In the genomic region with DNA sequence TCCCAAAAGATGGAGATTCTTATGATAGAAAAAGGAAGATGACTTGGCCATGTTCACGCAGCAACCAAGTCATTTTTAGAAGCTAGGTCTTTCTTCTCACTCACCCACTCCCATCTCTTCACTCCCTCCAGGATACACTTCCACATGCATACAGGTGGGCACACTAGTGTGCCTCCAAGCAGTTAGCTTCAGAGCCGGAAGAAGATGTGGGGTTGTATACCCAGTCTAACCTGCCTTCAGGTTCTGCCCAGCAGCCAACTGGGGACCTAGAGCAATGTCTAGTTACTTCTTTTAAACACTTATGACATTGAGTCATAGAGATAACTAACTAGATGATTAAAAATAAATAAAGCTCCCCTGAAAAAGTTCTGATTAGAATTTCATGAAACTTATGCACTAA, we compare ENCODE assay signal across 9 cellular contexts. TPM values are rescaled to one million over a fixed set of nuclear protein-coding genes. Genes with fewer than 3 reads are reported as not detected.
DNase-seq lines count a peak whose midpoint lies in the region; ATAC-seq and TF ChIP-seq lines count a peak whose summit lies in the region.
"Had no signal": no experiment of that assay in that cellular context is flagged by ENCODE, and none has a peak within 500 bp of the region (broad histone marks: within the 10 kb centered on the region; RNA-seq: fewer than 3 reads in every experiment).

No MANE protein-coding gene starts in this region.

- H3K4me1 ChIP-seq in MM.1S (ENCODE audit: low read length) (no peaks in the 10 kb centered on the region), testis (no peaks in the 10 kb centered on the region)

- H3F3A ChIP-seq in MM.1S (ENCODE audit: insufficient read depth, low read length): no peaks in the 10 kb centered on the region

- no peaks in the 10 kb centered on the region for H3K36me3 ChIP-seq in MM.1S (replicated peaks; ENCODE audit: insufficient read depth, low read length)
- H3K36me3 ChIP-seq in testis (ENCODE audit: low read depth, missing control alignments): no peaks in the 10 kb centered on the region

- H3K9me3 ChIP-seq in MM.1S (replicated peaks; ENCODE audit: insufficient read depth, low read length) (no peaks in the 10 kb centered on the region), testis (no peaks in the 10 kb centered on the region)

- peak overlapping the region; percentile 90 for H3K27ac Mint-ChIP-seq in activated CD4-positive, alpha-beta T cell treated with anti-CD3 and anti-CD28 coated beads for 36 hours
- H3K27ac Mint-ChIP-seq in IgD-negative memory B cell: peak overlapping the region; percentile 97 to 99 (median 99)
- H3K27ac Mint-ChIP-seq in stimulated activated naive B cell treated with anti-CD40 and anti-IgM and Interleukin-4, amounts not matched to agents 10 μg/mL and 1 μg/mL and 100 μg/mL, for 72 hours: peak overlapping the region; percentile 89

- H4K20me1 ChIP-seq in MM.1S (ENCODE audit: insufficient read depth, low read length): no peaks in the 10 kb centered on the region

- DNase-seq in activated CD4-positive, alpha-beta T cell treated with anti-CD3 and anti-CD28 coated beads for 36 hours: peak; percentile 44
- no peak for DNase-seq in activated CD4-positive, alpha-beta T cell treated with anti-CD3 and anti-CD28 coated beads, Interleukin-2, amount 50 U/mL, for 4 hours
- DNase-seq in dermis blood vessel endothelial cell (peak; percentile 10), HK-2 (ENCODE audit: unreplicated experiment) (no peak), MM.1S (no peak), testis (no peak)
- DNase-seq in stimulated activated naive B cell treated with anti-CD40 and anti-IgM and Interleukin-4, amounts not matched to agents 10 μg/mL and 1 μg/mL and 100 μg/mL, for 72 hours: no peak
- DNase-seq: NCI-H69 had no signal

- ATAC-seq in activated CD4-positive, alpha-beta T cell treated with anti-CD3 and anti-CD28 coated beads for 36 hours: no peak
- no peak for ATAC-seq in stimulated activated naive B cell treated with anti-CD40 and anti-IgM and Interleukin-4, amounts not matched to agents 10 μg/mL and 1 μg/mL and 100 μg/mL, for 72 hours (replicated peaks)

- H3K4me1 Mint-ChIP-seq in activated CD4-positive, alpha-beta T cell treated with anti-CD3 and anti-CD28 coated beads for 36 hours: peaks cover 68% of the 10 kb centered on the region
- H3K4me1 Mint-ChIP-seq in IgD-negative memory B cell: peaks cover 41 to 56% (median 45%) of the 10 kb centered on the region in 3 donors
- peaks cover 36 to 50% of the 10 kb centered on the region in 2 donors for H3K4me1 Mint-ChIP-seq in stimulated activated naive B cell treated with anti-CD40 and anti-IgM and Interleukin-4, amounts not matched to agents 10 μg/mL and 1 μg/mL and 100 μg/mL, for 72 hours

- intact Hi-C loops in activated CD4-positive, alpha-beta T cell treated with anti-CD3 and anti-CD28 coated beads for 36 hours (cut with DNase I, micrococcal nuclease): loop anchor here (1.0 to 10.0 kb wide), 5 partner anchors 34 to 1176 kb away; partner anchors contain the start of genes IFIH1 (in 1 of the 2) and PSMD14 (in 1 of the 2)
- intact Hi-C loops in testis (cut with DNase I; ENCODE audit: low total_unique reads): no loop called here

- no peak overlapping the region for H3K9ac ChIP-seq in MM.1S (ENCODE audit: low read length)

- H2AFZ ChIP-seq in MM.1S (ENCODE audit: low read length): no peak overlapping the region

- H3K79me2 ChIP-seq in MM.1S (ENCODE audit: low read length): no peaks in the 10 kb centered on the region

- POLR2A ChIA-PET in activated CD4-positive, alpha-beta T cell treated with anti-CD3 and anti-CD28 coated beads for 36 hours (lab: Charles Lee): interaction anchor here (0.5 to 0.6 kb wide), 2 partner anchors 23 to 248 kb away, joined by 3 to 5 read pairs; no protein-coding TSS in a partner anchor

- CTCF ChIA-PET in activated CD4-positive, alpha-beta T cell treated with anti-CD3 and anti-CD28 coated beads for 36 hours (lab: Charles Lee): interaction anchor here (1.2 to 1.5 kb wide), 4 partner anchors 30 to 74 kb away, joined by 3 to 8 read pairs (median 4); no protein-coding TSS in a partner anchor

- peaks cover 8% of the 10 kb centered on the region for H3K9me3 Mint-ChIP-seq in activated CD4-positive, alpha-beta T cell treated with anti-CD3 and anti-CD28 coated beads for 36 hours (ENCODE audit: low read depth)
- H3K9me3 Mint-ChIP-seq in IgD-negative memory B cell: no peaks in the 10 kb centered on the region
- peaks cover 3 to 8% of the 10 kb centered on the region in 2 donors for H3K9me3 Mint-ChIP-seq in stimulated activated naive B cell treated with anti-CD40 and anti-IgM and Interleukin-4, amounts not matched to agents 10 μg/mL and 1 μg/mL and 100 μg/mL, for 72 hours

- peaks cover 19% of the 10 kb centered on the region for H3K36me3 Mint-ChIP-seq in activated CD4-positive, alpha-beta T cell treated with anti-CD3 and anti-CD28 coated beads for 36 hours (ENCODE audit: low read depth)
- H3K36me3 Mint-ChIP-seq in IgD-negative memory B cell: peaks cover 4% of the 10 kb centered on the region
- peaks cover 22 to 33% of the 10 kb centered on the region in 2 donors for H3K36me3 Mint-ChIP-seq in stimulated activated naive B cell treated with anti-CD40 and anti-IgM and Interleukin-4, amounts not matched to agents 10 μg/mL and 1 μg/mL and 100 μg/mL, for 72 hours

- no peak overlapping the region for H3K4me2 ChIP-seq in MM.1S (ENCODE audit: low read depth, low read length)

- no peak overlapping the region for H3K27ac ChIP-seq in MM.1S (ENCODE audit: low read length)
- no peak overlapping the region for H3K27ac ChIP-seq in testis

- TF ChIP-seq CTCF in MM.1S (IDR thresholded peaks at IDR 0.05; ENCODE audit: low read length) (no peak), testis (IDR thresholded peaks at IDR 0.05) (no peak)

- no peaks in the 10 kb centered on the region for H3K9me2 ChIP-seq in MM.1S (replicated peaks; ENCODE audit: insufficient read depth, low read length)

- H3K4me3 ChIP-seq in MM.1S (ENCODE audit: low read length) (no peak overlapping the region), testis (no peak overlapping the region)

- peak overlapping the region; percentile 83 for H3K4me3 Mint-ChIP-seq in activated CD4-positive, alpha-beta T cell treated with anti-CD3 and anti-CD28 coated beads for 36 hours
- peak overlapping the region; percentile 93 to 97 (median 95) for H3K4me3 Mint-ChIP-seq in IgD-negative memory B cell
- peak overlapping the region; percentile 94 to 95 for H3K4me3 Mint-ChIP-seq in stimulated activated naive B cell treated with anti-CD40 and anti-IgM and Interleukin-4, amounts not matched to agents 10 μg/mL and 1 μg/mL and 100 μg/mL, for 72 hours

- no peak for TF ChIP-seq POLR2A in testis (IDR thresholded peaks at IDR 0.05)

- WGBS in testis, 2 donors: 88 to 93% methylated on average over 2 of the region's 2 CpGs

- H3K27me3 ChIP-seq in MM.1S (replicated peaks; ENCODE audit: insufficient read depth, low read length) (no peaks in the 10 kb centered on the region), testis (no peaks in the 10 kb centered on the region)

- H3K27me3 Mint-ChIP-seq in activated CD4-positive, alpha-beta T cell treated with anti-CD3 and anti-CD28 coated beads for 36 hours: no peaks in the 10 kb centered on the region
- H3K27me3 Mint-ChIP-seq in IgD-negative memory B cell: no peaks in the 10 kb centered on the region
- H3K27me3 Mint-ChIP-seq in stimulated activated naive B cell treated with anti-CD40 and anti-IgM and Interleukin-4, amounts not matched to agents 10 μg/mL and 1 μg/mL and 100 μg/mL, for 72 hours: no peaks in the 10 kb centered on the region

RNA-seq across cellular contexts. Expression of gene TANK, which starts 21.8 kb away (rescaled TPM):
- total RNA-seq in activated CD4-positive, alpha-beta T cell treated with anti-CD3 and anti-CD28 coated beads for 36 hours: 10 to 100 TPM; 54.6 to 59.7 TPM
- polyA plus RNA-seq in IgD-negative memory B cell: 90.1 TPM
- total RNA-seq in dermis blood vessel endothelial cell: 79.4 and 114 TPM in 2 replicates
- total RNA-seq in testis: 10 to 100 TPM; 52.8 to 63.6 TPM
- polyA plus RNA-seq in testis (ENCODE audit: insufficient read depth, low read depth, low replicate concordance): 34.7 TPM

Comparison
In these comparisons a context has a peak if more than half of its experiments do, and no peak if none do; other contexts are left out.
1. DNase-seq: peak in activated CD4-positive, alpha-beta T cell treated with anti-CD3 and anti-CD28 coated beads for 36 hours (single experiment) and dermis blood vessel endothelial cell (single experiment); none in activated CD4-positive, alpha-beta T cell treated with anti-CD3 and anti-CD28 coated beads, Interleukin-2, amount 50 U/mL, for 4 hours (0 of 2), stimulated activated naive B cell treated with anti-CD40 and anti-IgM and Interleukin-4, amounts not matched to agents 10 μg/mL and 1 μg/mL and 100 μg/mL, for 72 hours (single experiment), HK-2 (single experiment), MM.1S (single experiment) and testis (single experiment).
2. Peak in every context shown above with its lines, with median percentiles within 50 percentile points of each other: H3K27ac Mint-ChIP-seq and H3K4me3 Mint-ChIP-seq.